Comparison of ENCODE assay signal across 24 cellular contexts in the genomic region with DNA sequence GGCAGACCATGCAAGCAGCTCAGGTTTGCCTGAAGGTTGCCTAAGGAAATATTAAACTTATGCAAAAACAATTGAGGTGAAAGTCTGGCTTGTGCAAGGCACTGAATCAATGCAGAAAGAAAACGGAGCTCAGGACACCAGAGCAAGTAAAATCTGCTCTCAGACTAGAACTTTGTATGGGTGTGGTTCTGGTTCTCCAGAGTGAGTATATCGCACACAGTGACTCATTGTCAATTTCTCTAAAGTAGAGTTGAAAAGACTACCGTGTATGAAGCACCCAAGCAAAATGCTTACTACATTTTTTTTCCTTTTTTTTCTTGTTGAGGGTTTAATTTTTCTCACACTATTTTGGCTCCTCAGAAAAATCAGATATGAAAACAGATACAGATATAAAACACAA.
DNase-seq lines count a peak whose midpoint lies in the region; ATAC-seq, FAIRE-seq and TF ChIP-seq lines count a peak whose summit lies in the region.
"Had no signal": no experiment of that assay in that cellular context is flagged by ENCODE, and none has a peak within 500 bp of the region (broad histone marks: within the 10 kb centered on the region; RNA-seq: fewer than 3 reads in every experiment).

No MANE protein-coding gene starts in this region.

- FAIRE-seq in A549 (lab: Jason Lieb, UNC), result no peak
- FAIRE-seq: GM18507 had no signal

- no peak for ATAC-seq in A549
- ATAC-seq: GM23338, Panc1 had no signal

- H3K4me1 ChIP-seq in A549, result no peaks in the 10 kb centered on the region

- no peaks in the 10 kb centered on the region for H3K9me3 ChIP-seq in A549

- no peaks in the 10 kb centered on the region for H3K4me1 Mint-ChIP-seq in glutamatergic neuron (ENCODE audit: low read depth, unreplicated experiment)
- H3K4me1 Mint-ChIP-seq: GM23338 had no signal

- CTCF ChIA-PET in A549 (lab: Yijun Ruan, JAX), result no interaction called here
- CTCF ChIA-PET in RWPE1 (lab: Yijun Ruan, JAX), result interaction anchor here (0.6 kb wide), 1 partner anchor 285 kb away, joined by 9 read pairs; no protein-coding TSS in a partner anchor

- TF ChIP-seq CTCF in A549 (IDR thresholded peaks at IDR 0.05) (no peak), RWPE1 (conservative IDR thresholded peaks at IDR 0.05; ENCODE audit: low read depth) (no peak), glutamatergic neuron (IDR thresholded peaks at IDR 0.05; ENCODE audit: partially characterized antibody, unreplicated experiment) (no peak)

- no peak for TF ChIP-seq POLR2A in A549 (IDR thresholded peaks at IDR 0.05; ENCODE audit: low read length)

- POLR2A ChIA-PET in A549 (lab: Yijun Ruan, JAX) (no interaction called here), RWPE1 (lab: Yijun Ruan, JAX; ENCODE audit: low non-redundant PET) (no interaction called here)

- TF ChIP-seq RAD21 in A549 (conservative IDR thresholded peaks at IDR 0.05 in 1 of 2, IDR thresholded peaks at IDR 0.05 in 1 of 2), result no peak

- no peaks in the 10 kb centered on the region for H3K36me3 Mint-ChIP-seq in glutamatergic neuron (ENCODE audit: unreplicated experiment)

- H3K27ac Mint-ChIP-seq in glutamatergic neuron (ENCODE audit: unreplicated experiment), result no peak overlapping the region
- H3K27ac Mint-ChIP-seq: CD4-positive, alpha-beta T cell; GM23338 had no signal

- 3% methylated on average over 3 of the region's 3 CpGs for WGBS in A549 (ENCODE audit: missing lambda C conversion rate)

- peak overlapping the region; percentile 62 for H3K4me2 ChIP-seq in A549
- H3K4me2 ChIP-seq: GM23338 had no signal

- no peaks in the 10 kb centered on the region for H3K27me3 Mint-ChIP-seq in glutamatergic neuron (ENCODE audit: unreplicated experiment)
- H3K27me3 Mint-ChIP-seq: CD4-positive, alpha-beta T cell had no signal

- no peak overlapping the region for H3K27ac ChIP-seq in A549
- H3K27ac ChIP-seq in RWPE1, result no peak overlapping the region

- DNase-seq in A549 (ENCODE audit: low read depth in 1 of 2, low spot score in 1 of 2), result peak in 1 of 2 experiments; percentile 13
- peak; percentile 35 for DNase-seq in HT1080 (ENCODE audit: low read depth)
- peak; percentile 19 for DNase-seq in RWPE1 (ENCODE audit: low spot score)
- peak; percentile 17 for DNase-seq in glomerular visceral epithelial cell (ENCODE audit: extremely low spot score)
- DNase-seq in NCI-H69 (lab: John Stamatoyannopoulos, UW), result no peak
- no peak for DNase-seq in mucosa of gallbladder (ENCODE audit: low spot score)
- DNase-seq in glutamatergic neuron, result no peak
- DNase-seq in DMS79 (lab: John Stamatoyannopoulos, UW), result no peak
- DNase-seq: CD4-positive, alpha-beta T cell; COR-L47; Kasumi-1; MM.1S; NCI-H1048; NCI-H1417 treated with DMSO at 0.1 percent for 48 hours; NCI-H187; NCI-H2107; NCI-H510A; NCI-H748 treated with DMSO at 0.1 percent for 48 hours; NK-92 treated with Interleukin-12 subunit alpha and Interleukin-12 subunit beta, amount 100 ng/mL, for 24 hours; Right ventricle myocardium superior; SW 1271 had no signal

- TF ChIP-seq EP300 in A549 (IDR thresholded peaks at IDR 0.05), result no peak

- no peaks in the 10 kb centered on the region for H3K9me3 Mint-ChIP-seq in glutamatergic neuron (ENCODE audit: unreplicated experiment)
- H3K9me3 Mint-ChIP-seq: GM23338 had no signal

- no peak overlapping the region for H3K4me3 Mint-ChIP-seq in glutamatergic neuron (ENCODE audit: unreplicated experiment)
- H3K4me3 Mint-ChIP-seq: CD4-positive, alpha-beta T cell; GM23338 had no signal

- H3K4me3 ChIP-seq in A549, result no peak overlapping the region
- H3K4me3 ChIP-seq: GM23338 had no signal

TF ChIP-seq in A549, 52 proteins besides CTCF, POLR2A, EP300 and RAD21:
- no peak for TF ChIP-seq CHD4 (IDR thresholded peaks at IDR 0.05; ENCODE audit: borderline replicate concordance)
- TF ChIP-seq USF2 (IDR thresholded peaks at IDR 0.05), result no peak
- no peak for TF ChIP-seq CBX8 (IDR thresholded peaks at IDR 0.05)
- no peak for TF ChIP-seq ESRRA (IDR thresholded peaks at IDR 0.05; ENCODE audit: borderline replicate concordance, low read length)
- TF ChIP-seq CBX2 (IDR thresholded peaks at IDR 0.05; ENCODE audit: borderline replicate concordance, low read depth), result no peak
- TF ChIP-seq NR3C1 (IDR thresholded peaks at IDR 0.05), result no peak
- no peak for TF ChIP-seq MAZ (IDR thresholded peaks at IDR 0.05; ENCODE audit: borderline replicate concordance, low read depth, low read length)
- no peak for TF ChIP-seq JUNB (IDR thresholded peaks at IDR 0.05)
- no peak for TF ChIP-seq MYC (IDR thresholded peaks at IDR 0.05; ENCODE audit: borderline replicate concordance, low read length)
- TF ChIP-seq RNF2 (IDR thresholded peaks at IDR 0.05; ENCODE audit: borderline replicate concordance, low read depth), result no peak
- TF ChIP-seq, protein P1, sequence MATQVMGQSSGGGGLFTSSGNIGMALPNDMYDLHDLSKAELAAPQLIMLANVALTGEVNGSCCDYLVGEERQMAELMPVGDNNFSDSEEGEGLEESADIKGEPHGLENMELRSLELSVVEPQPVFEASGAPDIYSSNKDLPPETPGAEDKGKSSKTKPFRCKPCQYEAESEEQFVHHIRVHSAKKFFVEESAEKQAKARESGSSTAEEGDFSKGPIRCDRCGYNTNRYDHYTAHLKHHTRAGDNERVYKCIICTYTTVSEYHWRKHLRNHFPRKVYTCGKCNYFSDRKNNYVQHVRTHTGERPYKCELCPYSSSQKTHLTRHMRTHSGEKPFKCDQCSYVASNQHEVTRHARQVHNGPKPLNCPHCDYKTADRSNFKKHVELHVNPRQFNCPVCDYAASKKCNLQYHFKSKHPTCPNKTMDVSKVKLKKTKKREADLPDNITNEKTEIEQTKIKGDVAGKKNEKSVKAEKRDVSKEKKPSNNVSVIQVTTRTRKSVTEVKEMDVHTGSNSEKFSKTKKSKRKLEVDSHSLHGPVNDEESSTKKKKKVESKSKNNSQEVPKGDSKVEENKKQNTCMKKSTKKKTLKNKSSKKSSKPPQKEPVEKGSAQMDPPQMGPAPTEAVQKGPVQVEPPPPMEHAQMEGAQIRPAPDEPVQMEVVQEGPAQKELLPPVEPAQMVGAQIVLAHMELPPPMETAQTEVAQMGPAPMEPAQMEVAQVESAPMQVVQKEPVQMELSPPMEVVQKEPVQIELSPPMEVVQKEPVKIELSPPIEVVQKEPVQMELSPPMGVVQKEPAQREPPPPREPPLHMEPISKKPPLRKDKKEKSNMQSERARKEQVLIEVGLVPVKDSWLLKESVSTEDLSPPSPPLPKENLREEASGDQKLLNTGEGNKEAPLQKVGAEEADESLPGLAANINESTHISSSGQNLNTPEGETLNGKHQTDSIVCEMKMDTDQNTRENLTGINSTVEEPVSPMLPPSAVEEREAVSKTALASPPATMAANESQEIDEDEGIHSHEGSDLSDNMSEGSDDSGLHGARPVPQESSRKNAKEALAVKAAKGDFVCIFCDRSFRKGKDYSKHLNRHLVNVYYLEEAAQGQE (IDR thresholded peaks at IDR 0.05), result no peak
- no peak for TF ChIP-seq FOSB (CRISPR knock-in tag; IDR thresholded peaks at IDR 0.05)
- no peak for TF ChIP-seq BCL3 (IDR thresholded peaks at IDR 0.05)
- no peak for TF ChIP-seq NFE2L2 (conservative IDR thresholded peaks at IDR 0.05; ENCODE audit: low read length)
- no peak for TF ChIP-seq EHMT2 (IDR thresholded peaks at IDR 0.05; ENCODE audit: low read depth)
- no peak for TF ChIP-seq HOXA7 (CRISPR knock-in tag; IDR thresholded peaks at IDR 0.05)
- TF ChIP-seq ZC3H11A (IDR thresholded peaks at IDR 0.05), result no peak
- TF ChIP-seq PHF8 (IDR thresholded peaks at IDR 0.05; ENCODE audit: borderline replicate concordance, low read depth), result no peak
- no peak for TF ChIP-seq ZFP36 (IDR thresholded peaks at IDR 0.05; ENCODE audit: borderline replicate concordance, partially characterized antibody)
- no peak for TF ChIP-seq HMGXB4 (CRISPR knock-in tag; IDR thresholded peaks at IDR 0.05; ENCODE audit: borderline replicate concordance)

Comparison
In these comparisons a context has a peak if more than half of its experiments do, and no peak if none do; other contexts are left out.
1. DNase-seq: peak in HT1080 (single experiment), RWPE1 (single experiment) and glomerular visceral epithelial cell (single experiment); none in NCI-H69 (single experiment), mucosa of gallbladder (single experiment), glutamatergic neuron (single experiment) and DMS79 (single experiment).